ENCODE assay signal across 1 cellular context in the genomic region with DNA sequence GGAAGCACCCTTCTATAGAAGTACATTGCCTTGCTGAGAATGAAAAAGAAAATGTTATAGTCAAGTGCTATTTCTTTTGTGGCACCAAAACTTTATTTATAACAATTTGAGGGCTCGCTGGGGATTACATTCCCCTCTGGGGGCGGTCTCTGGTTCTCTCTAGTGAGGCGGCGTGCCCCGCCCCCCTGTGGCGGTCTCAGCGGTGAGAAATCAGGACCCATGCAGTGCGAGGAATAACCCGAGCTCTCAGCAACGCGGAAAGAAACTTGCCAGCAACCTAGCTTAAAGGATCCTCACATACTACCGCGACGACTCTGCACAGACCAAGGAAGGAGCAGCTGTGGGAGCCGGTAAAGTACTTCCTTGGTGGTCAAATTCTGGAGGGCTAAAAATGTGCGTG.
A peak's percentile ranks its signal among the peaks of the same experiment; 100 is the strongest.
TF ChIP-seq lines count a peak whose summit lies in the region.

No MANE protein-coding gene starts in this region.

TF ChIP-seq in K562, 482 proteins besides CTCF, POLR2A, EP300 and RAD21 (continued from another document):
- TF ChIP-seq, protein P1, sequence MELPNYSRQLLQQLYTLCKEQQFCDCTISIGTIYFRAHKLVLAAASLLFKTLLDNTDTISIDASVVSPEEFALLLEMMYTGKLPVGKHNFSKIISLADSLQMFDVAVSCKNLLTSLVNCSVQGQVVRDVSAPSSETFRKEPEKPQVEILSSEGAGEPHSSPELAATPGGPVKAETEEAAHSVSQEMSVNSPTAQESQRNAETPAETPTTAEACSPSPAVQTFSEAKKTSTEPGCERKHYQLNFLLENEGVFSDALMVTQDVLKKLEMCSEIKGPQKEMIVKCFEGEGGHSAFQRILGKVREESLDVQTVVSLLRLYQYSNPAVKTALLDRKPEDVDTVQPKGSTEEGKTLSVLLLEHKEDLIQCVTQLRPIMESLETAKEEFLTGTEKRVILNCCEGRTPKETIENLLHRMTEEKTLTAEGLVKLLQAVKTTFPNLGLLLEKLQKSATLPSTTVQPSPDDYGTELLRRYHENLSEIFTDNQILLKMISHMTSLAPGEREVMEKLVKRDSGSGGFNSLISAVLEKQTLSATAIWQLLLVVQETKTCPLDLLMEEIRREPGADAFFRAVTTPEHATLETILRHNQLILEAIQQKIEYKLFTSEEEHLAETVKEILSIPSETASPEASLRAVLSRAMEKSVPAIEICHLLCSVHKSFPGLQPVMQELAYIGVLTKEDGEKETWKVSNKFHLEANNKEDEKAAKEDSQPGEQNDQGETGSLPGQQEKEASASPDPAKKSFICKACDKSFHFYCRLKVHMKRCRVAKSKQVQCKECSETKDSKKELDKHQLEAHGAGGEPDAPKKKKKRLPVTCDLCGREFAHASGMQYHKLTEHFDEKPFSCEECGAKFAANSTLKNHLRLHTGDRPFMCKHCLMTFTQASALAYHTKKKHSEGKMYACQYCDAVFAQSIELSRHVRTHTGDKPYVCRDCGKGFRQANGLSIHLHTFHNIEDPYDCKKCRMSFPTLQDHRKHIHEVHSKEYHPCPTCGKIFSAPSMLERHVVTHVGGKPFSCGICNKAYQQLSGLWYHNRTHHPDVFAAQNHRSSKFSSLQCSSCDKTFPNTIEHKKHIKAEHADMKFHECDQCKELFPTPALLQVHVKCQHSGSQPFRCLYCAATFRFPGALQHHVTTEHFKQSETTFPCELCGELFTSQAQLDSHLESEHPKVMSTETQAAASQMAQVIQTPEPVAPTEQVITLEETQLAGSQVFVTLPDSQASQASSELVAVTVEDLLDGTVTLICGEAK (IDR thresholded peaks at IDR 0.05), result 0 out of 2 replicates have a peak, but pooled peaks have one; percentile 32
- TF ChIP-seq, protein P1 (CRISPR knock-in tag; IDR thresholded peaks at IDR 0.05), result no peak
